Comparison of ENCODE assay signal across 22 cellular contexts in the genomic region with DNA sequence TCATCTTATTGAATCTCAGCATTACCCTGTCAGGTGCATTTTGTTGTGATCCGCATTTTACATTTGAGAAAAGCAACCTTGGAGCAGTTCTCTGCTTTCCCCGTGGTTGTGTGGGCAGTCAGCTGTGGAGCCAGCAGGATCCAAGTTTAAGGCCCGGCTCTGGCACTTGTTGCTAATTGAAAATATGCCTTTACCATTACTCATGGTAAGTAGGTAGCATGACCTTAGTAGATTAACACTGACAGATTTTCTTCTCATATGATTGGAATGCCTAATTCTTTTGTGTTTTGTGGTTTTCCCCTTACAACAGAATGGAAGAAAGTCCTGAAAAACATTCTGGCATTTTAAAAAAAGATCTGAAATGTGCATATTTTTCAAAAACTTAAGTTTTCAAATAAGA.
"Had no signal": no experiment of that assay in that cellular context is flagged by ENCODE, and none has a peak within 500 bp of the region (broad histone marks: within the 10 kb centered on the region; RNA-seq: fewer than 3 reads in every experiment).

No MANE protein-coding gene starts in this region.

- H3K4me3 ChIP-seq: breast epithelium, left ventricle myocardium inferior, skin epidermis, suprapubic skin had no signal

- ATAC-seq: activated CD8-positive, alpha-beta T cell treated with anti-CD3 and anti-CD28 coated beads, Interleukin-2, amount 10 ng/mL, durations not matched to agents 7 days and 5 days; effector memory CD8-positive, alpha-beta T cell; right cardiac atrium; stimulated activated naive CD8-positive, alpha-beta T cell treated with anti-CD3 and anti-CD28 coated beads, Interleukin-15, amount 100 ng/mL, for 72 hours had no signal

- DNase-seq: activated CD4-positive, alpha-beta T cell treated with anti-CD3 and anti-CD28 coated beads, Interleukin-2, amount 10 ng/mL, durations not matched to agents 24 days and 14 days; activated CD4-positive, CD25-positive, alpha-beta regulatory T cell; activated CD8-positive, alpha-beta T cell treated with anti-CD3 and anti-CD28 coated beads, Interleukin-2, amount 10 ng/mL, durations not matched to agents 7 days and 5 days; activated naive CD4-positive, alpha-beta T cell treated with anti-CD3 and anti-CD28 coated beads for 36 hours; activated T-cell treated with anti-CD3 and anti-CD28 coated beads, Interleukin-2, amount 50 U/mL, for 24 hours; effector memory CD8-positive, alpha-beta T cell; foreskin melanocyte; hypothalamus; left ventricle myocardium inferior; nephron progenitor cell; occipital lobe; posterior cingulate gyrus; right cardiac atrium; stimulated activated CD4-positive, alpha-beta T cell treated with anti-CD3 and anti-CD28 coated beads, Interleukin-15, amount 100 ng/mL, for 24 hours; stimulated activated CD4-positive, alpha-beta T cell treated with anti-CD3 and anti-CD28 coated beads, Interleukin-2, amount 100 ng/mL, for 48 hours; stimulated activated naive CD8-positive, alpha-beta T cell treated with anti-CD3 and anti-CD28 coated beads, Interleukin-15, amount 100 ng/mL, for 72 hours; T-helper 1 cell; T-helper 9 cell; trophoblast cell had no signal
